ENCODE assay signal across 8 cellular contexts in genomic region chr11:61695917-61696316, GRCh38. TPM values are rescaled to one million over a fixed set of nuclear protein-coding genes. Genes with fewer than 3 reads are reported as not detected.
DNase-seq lines count a peak whose midpoint lies in the region; ATAC-seq, FAIRE-seq and TF ChIP-seq lines count a peak whose summit lies in the region.

No MANE protein-coding gene starts in this region.

- intact Hi-C loops in Calu3 (cut with micrococcal nuclease; ENCODE audit: unreplicated experiment) (loop anchor here (2.0 kb wide), 1 partner anchor 37 kb away; no protein-coding TSS in a partner anchor), GM12878 (cut with micrococcal nuclease; ENCODE audit: unreplicated experiment) (no loop called here)

- peak overlapping the region; percentile 69 for H3K27ac ChIP-seq in VCaP
- no peak overlapping the region for H3K27ac ChIP-seq in GM12878 (ENCODE audit: control insufficient read depth, insufficient read depth)

- H3K4me3 Mint-ChIP-seq in Calu3 (ENCODE audit: low read depth, unreplicated experiment) = peak overlapping the region; percentile 49

- in situ Hi-C loops in GM12878 (cut with MboI) = no loop called here

- peak overlapping the region; percentile 44 for H2AFZ ChIP-seq in GM12878 (ENCODE audit: control insufficient read depth, low read depth, low read length)

- BruUV-seq in Calu3 (replicated peaks; lab: Mats Ljungman, UMichigan) (no TSS peak), GM12878 (replicated peaks; lab: Mats Ljungman, UMichigan) (no TSS peak)

- peaks cover 42% of the 10 kb centered on the region for H3K4me1 Mint-ChIP-seq in Calu3 (ENCODE audit: low read depth, unreplicated experiment)

- H3K79me2 ChIP-seq in GM12878 (ENCODE audit: control insufficient read depth, insufficient read depth, low read length) = no peaks in the 10 kb centered on the region

- H4K20me1 ChIP-seq in GM12878 (ENCODE audit: control insufficient read depth, insufficient read depth) = no peaks in the 10 kb centered on the region

- RAD21 ChIA-PET in GM12878 (lab: Charles Lee; ENCODE audit: unreplicated experiment) = no interaction called here

- TF ChIP-seq CTCF in Calu3 (IDR thresholded peaks at IDR 0.05; ENCODE audit: unreplicated experiment) (no peak), VCaP (conservative IDR thresholded peaks at IDR 0.05) (no peak), GM12878 (IDR thresholded peaks at IDR 0.05 in 2 of 3, conservative IDR thresholded peaks at IDR 0.05 in 1 of 3; ENCODE audit: control insufficient read depth in 2 of 3, extremely low read depth in 1 of 3, insufficient read depth in 1 of 3, low read depth in 3 of 3, low read length in 3 of 3) (no peak)

- no peaks in the 10 kb centered on the region for H3K9me3 Mint-ChIP-seq in Calu3 (ENCODE audit: low read depth, unreplicated experiment)

- H3K27ac Mint-ChIP-seq in Calu3 (ENCODE audit: unreplicated experiment) = peak overlapping the region; percentile 87

- H3K36me3 ChIP-seq in GM12878 (ENCODE audit: control insufficient read depth in 2 of 2, insufficient read depth in 2 of 2, low read length in 1 of 2) = no peaks in the 10 kb centered on the region

- H3K4me3 ChIP-seq in GM12878 = no peak overlapping the region

- WGBS in GM12878 (ENCODE audit: insufficient coverage, insufficient replicate concordance, low lambda C conversion rate, missing lambda C conversion rate) = 4% methylated on average over 17 of the region's 17 CpGs

- SMC1A ChIA-PET in GM12878 (lab: Charles Lee; ENCODE audit: uncharacterized antibody, unreplicated experiment) = no interaction called here

- no peak overlapping the region for H3K9ac ChIP-seq in GM12878 (ENCODE audit: control insufficient read depth, insufficient read depth, low read length)

- no peak for TF ChIP-seq EP300 in GM12878 (IDR thresholded peaks at IDR 0.05; ENCODE audit: borderline replicate concordance in 1 of 2, control insufficient read depth in 1 of 2, low read depth in 2 of 2, low read length in 2 of 2)

- CTCF ChIA-PET in Calu3 (lab: Charles Lee) = interaction anchor here (1.1 to 1.7 kb wide), 3 partner anchors 13 to 37 kb away, joined by 3 to 7 read pairs (median 5); partner anchors contain the start of gene DAGLA
- CTCF ChIA-PET in GM12878 (lab: Yijun Ruan, JAX) = no interaction called here

- ATAC-seq in HG03039 (IDR thresholded peaks at IDR 0.05; ENCODE audit: unreplicated experiment) (peak; percentile 43), GM12878 (peak; percentile 86)

- FAIRE-seq in GM12878 (lab: Jason Lieb, UNC) = no peak

- no peaks in the 10 kb centered on the region for H3K27me3 Mint-ChIP-seq in Calu3 (ENCODE audit: unreplicated experiment)

- no peak for TF ChIP-seq RAD21 in GM12878 (IDR thresholded peaks at IDR 0.05; ENCODE audit: insufficient read depth, low read depth, low read length)

- TF ChIP-seq POLR2A in GM12878 (IDR thresholded peaks at IDR 0.05; ENCODE audit: low read depth, low read length) = no peak

- POLR2A ChIA-PET in GM12878 (lab: Charles Lee) = no interaction called here

- peaks cover 6% of the 10 kb centered on the region for H3K4me1 ChIP-seq in GM12878 (ENCODE audit: control insufficient read depth, insufficient read depth, low read length)

- peak overlapping the region; percentile 25; the same call in 1 of the 2 replicates for H3K4me2 ChIP-seq in GM12878 (ENCODE audit: control insufficient read depth, insufficient read depth)

- H3K27me3 ChIP-seq in GM12878 (replicated peaks in 1 of 2; ENCODE audit: control insufficient read depth in 2 of 2, insufficient read depth in 2 of 2, low read length in 1 of 2) = peaks cover 0 to 2% of the 10 kb centered on the region in 2 experiments; a peak in 3 of 4 replicates

- no peaks in the 10 kb centered on the region for H3K9me3 ChIP-seq in GM12878 (replicated peaks; ENCODE audit: control insufficient read depth, insufficient read depth, low read length)

- H3K36me3 Mint-ChIP-seq in Calu3 (ENCODE audit: insufficient read depth, unreplicated experiment) = peaks cover 21% of the 10 kb centered on the region

- DNase-seq in Calu3 (peak; percentile 92), GM12878 (ENCODE audit: low read depth, low spot score) (peak; percentile 27), kidney glomerular epithelial cell (lab: John Stamatoyannopoulos, UW) (peak; percentile 72), DMS 273 treated with DMSO at 0.1 percent for 48 hours (lab: John Stamatoyannopoulos, UW) (no peak), NCI-H128 (lab: John Stamatoyannopoulos, UW; ENCODE audit: unreplicated experiment) (no peak)
- peak; percentile 94 for DNase-seq in stimulated activated CD4-positive, alpha-beta T cell treated with anti-CD3 and anti-CD28 coated beads, Interleukin-4, amount 100 ng/mL, for 1 hour

TF ChIP-seq in GM12878, 131 proteins besides CTCF, POLR2A, EP300 and RAD21 (continues in another document):
- TF ChIP-seq IKZF2 (IDR thresholded peaks at IDR 0.05) (peak; percentile 47 to 52; a peak in 3 of 4 replicates), CHD2 (IDR thresholded peaks at IDR 0.05; ENCODE audit: borderline replicate concordance, low read depth, low read length) (no peak), MEF2A (IDR thresholded peaks at IDR 0.05; ENCODE audit: insufficient read depth, low read depth, low read length) (no peak), IKZF1 (conservative IDR thresholded peaks at IDR 0.05) (peak; percentile 55), MEF2B (IDR thresholded peaks at IDR 0.05; ENCODE audit: partially characterized antibody, poor library complexity, severe bottlenecking) (no peak), MAX (IDR thresholded peaks at IDR 0.05; ENCODE audit: low read depth, low read length) (no peak), IRF4 (IDR thresholded peaks at IDR 0.05; ENCODE audit: low read depth, low read length) (no peak), BCL11A (IDR thresholded peaks at IDR 0.05; ENCODE audit: low read depth, low read length) (no peak), NFYA (IDR thresholded peaks at IDR 0.05; ENCODE audit: borderline replicate concordance, low read depth, low read length) (no peak), PKNOX1 (IDR thresholded peaks at IDR 0.05) (peak; percentile 58; the same call in 1 of the 2 replicates), ZNF217 (IDR thresholded peaks at IDR 0.05) (no peak), KAT2A (conservative IDR thresholded peaks at IDR 0.05; ENCODE audit: control insufficient read depth, low read depth, low read length) (no peak)

RNA-seq across cellular contexts. Expression of gene DAGLA, which starts 15.7 kb away (rescaled TPM):
- total RNA-seq in Calu3 (2022) (7.5 and 9.0 TPM in 2 replicates), GM12878 (2014; rRNA removed) (not detected in 2 replicates), GM12878 (2014; rRNA removed; fragmentation: Illumina TruSeq; extraction: Trizol) (not detected in 2 replicates), GM12878 (2021) (0.05 TPM in 1 of 2 replicates, not detected in the other)
- total RNA-seq in GM12878 (2013; cell fraction: nucleolus; rRNA removed) = 0.10 TPM in 2 replicates
- polyA plus RNA-seq in GM12878 (2011; ENCODE audit: low read depth) = not detected
- polyA plus RNA-seq in GM12878 (2011; rRNA removed) (not detected in 2 replicates), GM12878 (2014; fragmentation: Illumina TruSeq; extraction: Trizol) (not detected in 2 replicates), GM12878 (2014; fragmentation: Nextera tagmentation; extraction: Ambion mirVana) (not detected), GM12878 (2014; rRNA removed) (not detected in 2 replicates), GM12878 (2016; fragmentation: Nextera tagmentation; extraction: Ambion mirVana) (not detected)
- 0.02 TPM in 1 of 2 replicates, not detected in the other for polyA plus RNA-seq in GM12878 (2011; cell fraction: cytosol; rRNA removed)
- polyA plus RNA-seq in GM12878 (2011; cell fraction: nucleus; rRNA removed) = 0.10 and 0.13 TPM in 2 replicates
- 0.03 TPM in 1 of 2 replicates, not detected in the other for polyA plus RNA-seq in GM12878 (2012)
- 0.05 TPM in 1 of 2 replicates, not detected in the other for polyA minus RNA-seq in GM12878 (2011; rRNA and poly(A)+ RNA removed)
- polyA minus RNA-seq in GM12878 (2011; cell fraction: cytosol; rRNA and poly(A)+ RNA removed) = not detected in 2 replicates
- under 0.01 and 0.10 TPM in 2 replicates for polyA minus RNA-seq in GM12878 (2011; cell fraction: nucleus; rRNA and poly(A)+ RNA removed)

RNA-seq across cellular contexts. Expression of gene MYRF, which starts 56.5 kb away (rescaled TPM):
- total RNA-seq in Calu3 (2022) (91.4 and 139 TPM in 2 replicates), GM12878 (2014; rRNA removed) (1.0 and 1.1 TPM in 2 replicates), GM12878 (2014; rRNA removed; fragmentation: Illumina TruSeq; extraction: Trizol) (0.27 and 0.60 TPM in 2 replicates), GM12878 (2021) (2.0 and 3.1 TPM in 2 replicates)
- total RNA-seq in GM12878 (2013; cell fraction: nucleolus; rRNA removed) = 24.0 and 28.0 TPM in 2 replicates
- 1.1 TPM for polyA plus RNA-seq in GM12878 (2011; ENCODE audit: low read depth)
- polyA plus RNA-seq in GM12878 (2011; rRNA removed) (9.6 and 15.6 TPM in 2 replicates), GM12878 (2014; fragmentation: Illumina TruSeq; extraction: Trizol) (0.93 and 1.2 TPM in 2 replicates), GM12878 (2014; fragmentation: Nextera tagmentation; extraction: Ambion mirVana) (under 1 TPM; 0.33 to 0.55 TPM), GM12878 (2014; rRNA removed) (1.7 TPM in 2 replicates), GM12878 (2016; fragmentation: Nextera tagmentation; extraction: Ambion mirVana) (under 1 TPM; 0.50 to 0.64 TPM)
- 24.7 and 27.8 TPM in 2 replicates for polyA plus RNA-seq in GM12878 (2011; cell fraction: cytosol; rRNA removed)
- 201 and 207 TPM in 2 replicates for polyA plus RNA-seq in GM12878 (2011; cell fraction: nucleus; rRNA removed)
- polyA plus RNA-seq in GM12878 (2012) = 1.7 and 2.1 TPM in 2 replicates
- 14.6 and 28.9 TPM in 2 replicates for polyA minus RNA-seq in GM12878 (2011; rRNA and poly(A)+ RNA removed)
- polyA minus RNA-seq in GM12878 (2011; cell fraction: cytosol; rRNA and poly(A)+ RNA removed) = 17.6 and 22.6 TPM in 2 replicates
- polyA minus RNA-seq in GM12878 (2011; cell fraction: nucleus; rRNA and poly(A)+ RNA removed) = 38.2 and 54.2 TPM in 2 replicates

Comparison
In these comparisons a context has a peak if more than half of its experiments do, and no peak if none do; other contexts are left out.
1. DNase-seq: peak in Calu3 (single experiment), GM12878 (single experiment), kidney glomerular epithelial cell (single experiment) and stimulated activated CD4-positive, alpha-beta T cell treated with anti-CD3 and anti-CD28 coated beads, Interleukin-4, amount 100 ng/mL, for 1 hour (single experiment); none in DMS 273 treated with DMSO at 0.1 percent for 48 hours (single experiment) and NCI-H128 (single experiment).